1 cellular context compared by ENCODE assay signal in genomic region chr14:23154876-23155587, GRCh38.
TF ChIP-seq lines count a peak whose summit lies in the region.

No MANE protein-coding gene starts in this region.

TF ChIP-seq in K562, 482 proteins besides CTCF, POLR2A, EP300 and RAD21 (continues in another document):
- TF ChIP-seq TFE3 (CRISPR knock-in tag; IDR thresholded peaks at IDR 0.05) (no peak), HDAC8 (tag; IDR thresholded peaks at IDR 0.05) (no peak), CCNT2 (IDR thresholded peaks at IDR 0.05; ENCODE audit: borderline replicate concordance, extremely low read depth, insufficient read length, low read depth, low read length) (no peak), NFIX (CRISPR knock-in tag; IDR thresholded peaks at IDR 0.05; ENCODE audit: low read depth) (no peak), SMARCA4 (IDR thresholded peaks at IDR 0.05) (peak; percentile 78), HMG20B (CRISPR knock-in tag; IDR thresholded peaks at IDR 0.05) (no peak), NFATC3 (IDR thresholded peaks at IDR 0.05) (no peak), POLR3G (IDR thresholded peaks at IDR 0.05; ENCODE audit: extremely low read depth, insufficient read length, insufficient replicate concordance) (no peak), SRSF3 (IDR thresholded peaks at IDR 0.05; ENCODE audit: insufficient read depth, low read length) (no peak), ZNF41 (CRISPR knock-in tag; conservative IDR thresholded peaks at IDR 0.05) (no peak), PTBP1 (IDR thresholded peaks at IDR 0.05; ENCODE audit: low read depth, low read length) (no peak), ZNF311 (CRISPR knock-in tag; IDR thresholded peaks at IDR 0.05) (no peak), ZFX (CRISPR knock-in tag; IDR thresholded peaks at IDR 0.05) (no peak), SNRNP70 (optimal IDR thresholded peaks at IDR 0.05; ENCODE audit: low read depth, low read length) (no peak), ZNF280A (IDR thresholded peaks at IDR 0.05; ENCODE audit: low read depth, partially characterized antibody) (no peak), OTX1 (CRISPR knock-in tag; IDR thresholded peaks at IDR 0.05) (no peak), KLF13 (tag; IDR thresholded peaks at IDR 0.05; ENCODE audit: borderline replicate concordance, low read depth) (no peak), ETV6 (IDR thresholded peaks at IDR 0.05; ENCODE audit: borderline replicate concordance in 1 of 2, low read depth in 2 of 2, low read length in 1 of 2) (no peak), ETV6 (CRISPR knock-in tag; IDR thresholded peaks at IDR 0.05; ENCODE audit: borderline replicate concordance) (no peak), ZNF655 (CRISPR knock-in tag; IDR thresholded peaks at IDR 0.05) (no peak), BRF1 (IDR thresholded peaks at IDR 0.05; ENCODE audit: borderline replicate concordance, extremely low read depth, insufficient read length) (no peak), ZNF395 (CRISPR knock-in tag; IDR thresholded peaks at IDR 0.05) (no peak), POLR3A (IDR thresholded peaks at IDR 0.05; ENCODE audit: borderline replicate concordance, extremely low read depth, insufficient read depth, insufficient read length) (no peak), GMEB1 (CRISPR knock-in tag; IDR thresholded peaks at IDR 0.05) (no peak), ZNF165 (CRISPR knock-in tag; IDR thresholded peaks at IDR 0.05; ENCODE audit: borderline replicate concordance) (no peak), SP1 (CRISPR knock-in tag; IDR thresholded peaks at IDR 0.05) (no peak), TFAP4 (CRISPR knock-in tag; IDR thresholded peaks at IDR 0.05; ENCODE audit: borderline replicate concordance) (peak; percentile 80), RB1 (IDR thresholded peaks at IDR 0.05; ENCODE audit: low read depth) (no peak), RBM39 (optimal IDR thresholded peaks at IDR 0.05; ENCODE audit: low read depth, low read length) (no peak), SAFB (IDR thresholded peaks at IDR 0.05; ENCODE audit: borderline replicate concordance, low read depth, low read length) (no peak), SRSF9 (IDR thresholded peaks at IDR 0.05; ENCODE audit: borderline replicate concordance, low read depth, low read length) (no peak), SREBF1 (IDR thresholded peaks at IDR 0.05; ENCODE audit: borderline replicate concordance, low read depth, low read length) (no peak), ZNF436 (CRISPR knock-in tag; IDR thresholded peaks at IDR 0.05) (no peak), PHTF2 (CRISPR knock-in tag; IDR thresholded peaks at IDR 0.05) (no peak), MTF1 (CRISPR knock-in tag; IDR thresholded peaks at IDR 0.05; ENCODE audit: borderline replicate concordance) (no peak), ZNF282 (CRISPR knock-in tag; IDR thresholded peaks at IDR 0.05) (no peak), DEAF1 (CRISPR knock-in tag; IDR thresholded peaks at IDR 0.05) (no peak), NFE2 (IDR thresholded peaks at IDR 0.05; ENCODE audit: low read depth) (peak; percentile 94), CXXC5 (CRISPR knock-in tag; IDR thresholded peaks at IDR 0.05) (no peak; the same call in 1 of the 2 replicates), CREB5 (CRISPR knock-in tag; IDR thresholded peaks at IDR 0.05) (no peak), TRIM24 (IDR thresholded peaks at IDR 0.05) (no peak), RREB1 (CRISPR knock-in tag; IDR thresholded peaks at IDR 0.05) (no peak), E2F4 (CRISPR knock-in tag; IDR thresholded peaks at IDR 0.05; ENCODE audit: low read depth) (no peak), ZNF175 (CRISPR knock-in tag; IDR thresholded peaks at IDR 0.05; ENCODE audit: low read depth) (peak; percentile 54; the same call in 1 of the 2 replicates), C11orf30 (IDR thresholded peaks at IDR 0.05; ENCODE audit: low read depth) (peak; percentile 100), BDP1 (IDR thresholded peaks at IDR 0.05; ENCODE audit: insufficient read depth, insufficient read length) (no peak)
